Comparison of ENCODE assay signal across 25 cellular contexts in the genomic region with DNA sequence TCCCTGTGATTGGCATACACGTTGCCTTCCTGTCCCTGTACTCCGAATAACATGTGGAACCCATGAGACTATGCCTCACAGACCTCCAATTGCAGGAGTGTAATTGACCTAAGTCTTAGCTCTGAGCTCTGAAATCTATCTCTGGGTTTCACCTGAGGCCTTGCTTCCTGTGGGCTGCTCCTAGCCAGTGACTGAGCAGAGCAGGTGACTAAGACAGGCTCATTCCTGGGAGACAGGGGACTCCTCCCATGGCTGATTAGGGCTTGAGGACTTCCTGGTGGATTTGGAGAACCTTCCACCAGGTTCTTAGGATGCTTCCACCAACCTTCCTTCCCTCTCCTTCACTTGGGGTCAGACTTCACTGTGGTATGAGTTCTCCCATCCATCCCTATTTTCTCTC.
"Had no signal": no experiment of that assay in that cellular context is flagged by ENCODE, and none has a peak within 500 bp of the region (broad histone marks: within the 10 kb centered on the region; RNA-seq: fewer than 3 reads in every experiment).

No MANE protein-coding gene starts in this region.

- H3K27ac ChIP-seq: ascending aorta, body of pancreas, KMS-11, VCaP had no signal

- DNase-seq: activated CD4-positive, alpha-beta memory T cell treated with anti-CD3 and anti-CD28 coated beads for 36 hours; activated CD4-positive, alpha-beta T cell treated with anti-CD3 and anti-CD28 coated beads, Interleukin-2, amount 10 ng/mL, durations not matched to agents 7 days and 5 days; activated CD4-positive, CD25-positive, alpha-beta regulatory T cell; activated CD8-positive, alpha-beta memory T cell treated with anti-CD3 and anti-CD28 coated beads for 24 hours; activated effector memory CD4-positive, alpha-beta T cell treated with anti-CD3 and anti-CD28 coated beads, Interleukin-2, amount 50 U/mL, for 16 hours; activated naive CD4-positive, alpha-beta T cell treated with Interleukin-2 at 50 U/mL for 16 hours; activated naive CD8-positive, alpha-beta T cell treated with anti-CD3 and anti-CD28 coated beads, Interleukin-2, amount 50 U/mL, for 24 hours; activated T-cell treated with anti-CD3 and anti-CD28 coated beads, Interleukin-2, amount 50 U/mL, for 4 hours; amniotic stem cell; body of pancreas; MG63; MV-4-11; NCI-H1092 treated with DMSO at 0.1 percent for 48 hours; NCI-H1417 treated with DMSO at 0.1 percent for 48 hours; NCI-H1694; NCI-H2029; NCI-H2107; NCI-H510A treated with DMSO at 0.1 percent for 48 hours; SIG-M5; T-helper 17 cell; T1000 had no signal

- ATAC-seq: activated naive CD4-positive, alpha-beta T cell treated with anti-CD3 and anti-CD28 coated beads, Interleukin-2, amount 50 U/mL, for 72 hours; activated naive CD8-positive, alpha-beta T cell treated with anti-CD3 and anti-CD28 coated beads, Interleukin-2, amount 50 U/mL, for 24 hours; activated T-cell treated with anti-CD3 and anti-CD28 coated beads, Interleukin-2, amount 50 U/mL, for 4 hours; body of pancreas; T-helper 17 cell had no signal

- H3K9me3 ChIP-seq: ascending aorta, body of pancreas, MG63 had no signal

- H3K4me1 Mint-ChIP-seq: activated CD4-positive, alpha-beta T cell treated with anti-CD3 and anti-CD28 coated beads, Interleukin-2, amount 10 ng/mL, durations not matched to agents 7 days and 5 days; activated naive CD8-positive, alpha-beta T cell treated with anti-CD3 and anti-CD28 coated beads, Interleukin-2, amount 50 U/mL, for 24 hours; T-helper 17 cell had no signal

- H3K27ac Mint-ChIP-seq: activated CD4-positive, alpha-beta memory T cell treated with anti-CD3 and anti-CD28 coated beads for 36 hours; activated CD4-positive, alpha-beta T cell treated with anti-CD3 and anti-CD28 coated beads, Interleukin-2, amount 10 ng/mL, durations not matched to agents 7 days and 5 days; activated naive CD4-positive, alpha-beta T cell treated with anti-CD3 and anti-CD28 coated beads, Interleukin-2, amount 50 U/mL, for 72 hours; activated naive CD8-positive, alpha-beta T cell treated with anti-CD3 and anti-CD28 coated beads, Interleukin-2, amount 50 U/mL, for 24 hours; T-helper 17 cell had no signal

- H3K4me2 ChIP-seq: KMS-11 had no signal

- H3K27me3 ChIP-seq: ascending aorta had no signal

- H3K4me3 ChIP-seq: ascending aorta, body of pancreas, MG63 had no signal

- H3K9ac ChIP-seq: KMS-11 had no signal

- H3K36me3 ChIP-seq: ascending aorta, MG63 had no signal

- H3K4me3 Mint-ChIP-seq: activated CD4-positive, alpha-beta memory T cell treated with anti-CD3 and anti-CD28 coated beads for 36 hours; activated CD4-positive, alpha-beta T cell treated with anti-CD3 and anti-CD28 coated beads, Interleukin-2, amount 10 ng/mL, durations not matched to agents 7 days and 5 days; activated naive CD8-positive, alpha-beta T cell treated with anti-CD3 and anti-CD28 coated beads, Interleukin-2, amount 50 U/mL, for 24 hours; activated T-cell treated with anti-CD3 and anti-CD28 coated beads, Interleukin-2, amount 50 U/mL, for 4 hours; T-helper 17 cell had no signal

- H3K36me3 Mint-ChIP-seq: activated CD4-positive, alpha-beta memory T cell treated with anti-CD3 and anti-CD28 coated beads for 36 hours; activated naive CD4-positive, alpha-beta T cell treated with anti-CD3 and anti-CD28 coated beads, Interleukin-2, amount 50 U/mL, for 72 hours had no signal

- H3K9me3 Mint-ChIP-seq: activated CD4-positive, alpha-beta memory T cell treated with anti-CD3 and anti-CD28 coated beads for 36 hours; activated CD4-positive, alpha-beta T cell treated with anti-CD3 and anti-CD28 coated beads, Interleukin-2, amount 10 ng/mL, durations not matched to agents 7 days and 5 days; activated naive CD4-positive, alpha-beta T cell treated with anti-CD3 and anti-CD28 coated beads, Interleukin-2, amount 50 U/mL, for 72 hours; activated naive CD8-positive, alpha-beta T cell treated with anti-CD3 and anti-CD28 coated beads, Interleukin-2, amount 50 U/mL, for 24 hours; activated T-cell treated with anti-CD3 and anti-CD28 coated beads, Interleukin-2, amount 50 U/mL, for 4 hours had no signal

- H3K4me1 ChIP-seq: ascending aorta, body of pancreas had no signal
